14 cellular contexts compared by ENCODE assay signal in the genomic region with DNA sequence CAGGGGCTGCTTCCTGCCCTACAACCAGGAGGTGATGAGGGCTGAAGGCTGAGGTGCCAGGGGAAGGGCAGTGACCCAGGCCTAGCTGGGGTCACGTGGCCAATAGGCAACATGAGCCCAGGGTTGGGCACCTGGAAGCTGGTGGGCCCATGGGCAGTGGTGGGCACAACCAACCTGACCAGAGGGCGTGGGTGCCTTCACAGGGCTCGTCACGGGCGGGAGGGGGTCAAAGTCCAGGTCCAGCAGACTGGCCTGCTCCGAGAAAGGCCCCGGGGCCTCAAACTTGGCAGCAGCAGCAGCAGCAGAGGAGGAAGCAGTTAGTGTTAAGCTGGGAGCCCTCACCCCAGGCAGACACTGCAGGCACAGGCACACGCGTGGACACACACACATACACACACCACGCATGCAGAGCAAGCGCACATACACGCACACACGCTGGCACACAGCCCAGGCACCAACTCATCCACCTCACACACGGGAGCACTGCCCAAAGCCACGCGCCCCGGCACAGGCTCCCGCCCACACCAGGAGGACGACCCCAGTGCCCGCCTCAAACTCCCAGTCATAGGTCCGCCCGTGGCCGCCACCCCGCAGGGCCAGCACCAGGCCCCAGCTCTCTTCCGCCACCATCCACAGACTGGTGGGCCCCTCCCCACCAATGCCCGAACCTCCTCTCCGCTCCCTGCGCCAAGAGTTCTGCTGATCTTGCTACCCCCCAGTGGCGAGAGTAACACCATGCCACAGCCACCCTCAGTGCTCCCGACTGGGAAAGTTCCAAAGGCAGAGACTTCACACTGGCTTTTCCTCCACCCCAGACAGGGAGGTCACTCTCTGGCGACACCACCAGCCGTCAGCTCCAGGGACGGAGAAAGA. TPM values are rescaled to one million over a fixed set of nuclear protein-coding genes. Genes with fewer than 3 reads are reported as not detected.
DNase-seq lines count a peak whose midpoint lies in the region; ATAC-seq and TF ChIP-seq lines count a peak whose summit lies in the region.
"Had no signal": no experiment of that assay in that cellular context is flagged by ENCODE, and none has a peak within 500 bp of the region (broad histone marks: within the 10 kb centered on the region; RNA-seq: fewer than 3 reads in every experiment).

No MANE protein-coding gene starts in this region.

- no peaks in the 10 kb centered on the region for H3K9me3 Mint-ChIP-seq in chondrocyte (ENCODE audit: low read depth)
- no peaks in the 10 kb centered on the region for H3K9me3 Mint-ChIP-seq in stimulated activated effector memory CD8-positive, alpha-beta T cell treated with anti-CD3 and anti-CD28 coated beads, Interleukin-12 subunit alpha, Interleukin-12 subunit beta, amount 100 ng/mL, for 72 hours
- H3K9me3 Mint-ChIP-seq in activated CD4-positive, alpha-beta memory T cell treated with anti-CD3 and anti-CD28 coated beads for 36 hours: no peaks in the 10 kb centered on the region
- H3K9me3 Mint-ChIP-seq: neural progenitor cell had no signal

- H3K27me3 ChIP-seq in liver (ENCODE audit: control insufficient read depth in 4 of 4, insufficient read depth in 4 of 4, low read length in 3 of 4): no peaks in the 10 kb centered on the region
- H3K27me3 ChIP-seq: left lung, neural progenitor cell had no signal

- peaks cover 11% of the 10 kb centered on the region for H3K36me3 Mint-ChIP-seq in chondrocyte (ENCODE audit: low read depth)
- peaks cover 43% of the 10 kb centered on the region for H3K36me3 Mint-ChIP-seq in stimulated activated effector memory CD8-positive, alpha-beta T cell treated with anti-CD3 and anti-CD28 coated beads, Interleukin-12 subunit alpha, Interleukin-12 subunit beta, amount 100 ng/mL, for 72 hours
- peaks cover 2% of the 10 kb centered on the region for H3K36me3 Mint-ChIP-seq in activated CD4-positive, alpha-beta memory T cell treated with anti-CD3 and anti-CD28 coated beads for 36 hours
- H3K36me3 Mint-ChIP-seq: neural progenitor cell had no signal

- H3K4me1 ChIP-seq in liver (ENCODE audit: control insufficient read depth in 4 of 4, insufficient read depth in 4 of 4, low read length in 3 of 4): peaks cover 10 to 19% (median 13%) of the 10 kb centered on the region in 4 donors

- CTCF ChIA-PET in activated CD4-positive, alpha-beta memory T cell treated with anti-CD3 and anti-CD28 coated beads for 36 hours (lab: Charles Lee): interaction anchor here (1.2 kb wide), 1 partner anchor 27 kb away, joined by 3 read pairs; no protein-coding TSS in a partner anchor

- no peak overlapping the region for H3K4me3 Mint-ChIP-seq in chondrocyte (ENCODE audit: unreplicated experiment)
- no peak overlapping the region for H3K4me3 Mint-ChIP-seq in stimulated activated effector memory CD8-positive, alpha-beta T cell treated with anti-CD3 and anti-CD28 coated beads, Interleukin-12 subunit alpha, Interleukin-12 subunit beta, amount 100 ng/mL, for 72 hours
- no peak overlapping the region for H3K4me3 Mint-ChIP-seq in activated CD4-positive, alpha-beta memory T cell treated with anti-CD3 and anti-CD28 coated beads for 36 hours
- H3K4me3 Mint-ChIP-seq: neural progenitor cell had no signal

- no peak for TF ChIP-seq RAD21 in liver (IDR thresholded peaks at IDR 0.05)

- DNase-seq in DMS53 (lab: John Stamatoyannopoulos, UW): peak; percentile 21
- no peak for DNase-seq in DMS53 treated with DMSO at 0.1 percent for 48 hours (lab: John Stamatoyannopoulos, UW; ENCODE audit: unreplicated experiment)
- peak; percentile 90 for DNase-seq in chondrocyte (ENCODE audit: low spot score)
- DNase-seq in stimulated activated effector memory CD8-positive, alpha-beta T cell treated with anti-CD3 and anti-CD28 coated beads, Interleukin-12 subunit alpha, Interleukin-12 subunit beta, amount 100 ng/mL, for 72 hours (ENCODE audit: low spot score in 2 of 2): no peak
- no peak for DNase-seq in activated CD4-positive, alpha-beta memory T cell treated with anti-CD3 and anti-CD28 coated beads for 36 hours
- no peak for DNase-seq in NCI-H1105 treated with DMSO at 0.1 percent for 48 hours (lab: John Stamatoyannopoulos, UW)
- DNase-seq in HPDE6-E6E7 (ENCODE audit: extremely low spot score): no peak
- DNase-seq: activated CD4-positive, alpha-beta T cell treated with anti-CD3 and anti-CD28 coated beads, Interleukin-2, amount 50 U/mL, for 4 hours; activated gamma-delta T cell; NCI-H1105 had no signal

- TF ChIP-seq CTCF in chondrocyte (IDR thresholded peaks at IDR 0.05) (no peak), liver (IDR thresholded peaks at IDR 0.05; ENCODE audit: low read depth, low read length, missing input control) (no peak)

- H3K27me3 Mint-ChIP-seq in chondrocyte (ENCODE audit: low read depth): no peaks in the 10 kb centered on the region
- H3K27me3 Mint-ChIP-seq in activated CD4-positive, alpha-beta memory T cell treated with anti-CD3 and anti-CD28 coated beads for 36 hours: no peaks in the 10 kb centered on the region

- no peaks in the 10 kb centered on the region for H3K9me3 ChIP-seq in liver (ENCODE audit: control insufficient read depth in 4 of 4, low read length in 3 of 4)
- H3K9me3 ChIP-seq: left lung, thoracic aorta had no signal

- no peaks in the 10 kb centered on the region for H3K36me3 ChIP-seq in liver (ENCODE audit: control insufficient read depth in 4 of 4, insufficient read depth in 3 of 4, low read depth in 1 of 4, low read length in 3 of 4)
- H3K36me3 ChIP-seq: neural progenitor cell had no signal

- WGBS in liver: 55% methylated on average over 33 of the region's 33 CpGs

- H3K27ac ChIP-seq in liver (ENCODE audit: low read depth in 1 of 2, low read length in 2 of 2): peak overlapping the region; percentile 67 to 69
- H3K27ac ChIP-seq: left lung, neural progenitor cell, thoracic aorta had no signal

- no peak overlapping the region for H3K27ac Mint-ChIP-seq in chondrocyte (ENCODE audit: unreplicated experiment)
- peak overlapping the region; percentile 40 for H3K27ac Mint-ChIP-seq in stimulated activated effector memory CD8-positive, alpha-beta T cell treated with anti-CD3 and anti-CD28 coated beads, Interleukin-12 subunit alpha, Interleukin-12 subunit beta, amount 100 ng/mL, for 72 hours
- no peak overlapping the region for H3K27ac Mint-ChIP-seq in activated CD4-positive, alpha-beta memory T cell treated with anti-CD3 and anti-CD28 coated beads for 36 hours
- H3K27ac Mint-ChIP-seq: neural progenitor cell had no signal

- no peak overlapping the region for H3K9ac ChIP-seq in liver (ENCODE audit: low read depth in 1 of 2, low read length in 2 of 2)
- H3K9ac ChIP-seq: neural progenitor cell had no signal

- no peak for ATAC-seq in stimulated activated effector memory CD8-positive, alpha-beta T cell treated with anti-CD3 and anti-CD28 coated beads, Interleukin-12 subunit alpha, Interleukin-12 subunit beta, amount 100 ng/mL, for 72 hours
- ATAC-seq: left lung had no signal

- peaks cover 2% of the 10 kb centered on the region for H3K4me1 Mint-ChIP-seq in chondrocyte (ENCODE audit: low read depth)
- H3K4me1 Mint-ChIP-seq in stimulated activated effector memory CD8-positive, alpha-beta T cell treated with anti-CD3 and anti-CD28 coated beads, Interleukin-12 subunit alpha, Interleukin-12 subunit beta, amount 100 ng/mL, for 72 hours: peaks cover 28% of the 10 kb centered on the region
- peaks cover 2% of the 10 kb centered on the region for H3K4me1 Mint-ChIP-seq in activated CD4-positive, alpha-beta memory T cell treated with anti-CD3 and anti-CD28 coated beads for 36 hours (ENCODE audit: low read depth)

- POLR2A ChIA-PET in activated CD4-positive, alpha-beta memory T cell treated with anti-CD3 and anti-CD28 coated beads for 36 hours (lab: Charles Lee): no interaction called here

- intact Hi-C loops in activated CD4-positive, alpha-beta memory T cell treated with anti-CD3 and anti-CD28 coated beads for 36 hours (cut with micrococcal nuclease): no loop called here

- no peak overlapping the region for H3K4me3 ChIP-seq in liver (ENCODE audit: low read depth in 1 of 3, low read length in 3 of 3)
- H3K4me3 ChIP-seq: left lung, neural progenitor cell, thoracic aorta had no signal

TF ChIP-seq in liver, 16 proteins besides CTCF, POLR2A, EP300 and RAD21 (continues in another document):
- TF ChIP-seq HNF4A (conservative IDR thresholded peaks at IDR 0.05) (peak; percentile 80 to 87), TAF1 (conservative IDR thresholded peaks at IDR 0.05) (no peak), RXRA (IDR thresholded peaks at IDR 0.05) (peak; percentile 74), EGR1 (IDR thresholded peaks at IDR 0.05; ENCODE audit: low read depth in 2 of 2) (no peak), GABPA (IDR thresholded peaks at IDR 0.05 in 1 of 2, conservative IDR thresholded peaks at IDR 0.05 in 1 of 2) (no peak), HNF4G (IDR thresholded peaks at IDR 0.05) (peak; percentile 49)
- TF ChIP-seq, protein P1, sequence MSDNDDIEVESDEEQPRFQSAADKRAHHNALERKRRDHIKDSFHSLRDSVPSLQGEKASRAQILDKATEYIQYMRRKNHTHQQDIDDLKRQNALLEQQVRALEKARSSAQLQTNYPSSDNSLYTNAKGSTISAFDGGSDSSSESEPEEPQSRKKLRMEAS (IDR thresholded peaks at IDR 0.05): no peak
- TF ChIP-seq, protein P2, sequence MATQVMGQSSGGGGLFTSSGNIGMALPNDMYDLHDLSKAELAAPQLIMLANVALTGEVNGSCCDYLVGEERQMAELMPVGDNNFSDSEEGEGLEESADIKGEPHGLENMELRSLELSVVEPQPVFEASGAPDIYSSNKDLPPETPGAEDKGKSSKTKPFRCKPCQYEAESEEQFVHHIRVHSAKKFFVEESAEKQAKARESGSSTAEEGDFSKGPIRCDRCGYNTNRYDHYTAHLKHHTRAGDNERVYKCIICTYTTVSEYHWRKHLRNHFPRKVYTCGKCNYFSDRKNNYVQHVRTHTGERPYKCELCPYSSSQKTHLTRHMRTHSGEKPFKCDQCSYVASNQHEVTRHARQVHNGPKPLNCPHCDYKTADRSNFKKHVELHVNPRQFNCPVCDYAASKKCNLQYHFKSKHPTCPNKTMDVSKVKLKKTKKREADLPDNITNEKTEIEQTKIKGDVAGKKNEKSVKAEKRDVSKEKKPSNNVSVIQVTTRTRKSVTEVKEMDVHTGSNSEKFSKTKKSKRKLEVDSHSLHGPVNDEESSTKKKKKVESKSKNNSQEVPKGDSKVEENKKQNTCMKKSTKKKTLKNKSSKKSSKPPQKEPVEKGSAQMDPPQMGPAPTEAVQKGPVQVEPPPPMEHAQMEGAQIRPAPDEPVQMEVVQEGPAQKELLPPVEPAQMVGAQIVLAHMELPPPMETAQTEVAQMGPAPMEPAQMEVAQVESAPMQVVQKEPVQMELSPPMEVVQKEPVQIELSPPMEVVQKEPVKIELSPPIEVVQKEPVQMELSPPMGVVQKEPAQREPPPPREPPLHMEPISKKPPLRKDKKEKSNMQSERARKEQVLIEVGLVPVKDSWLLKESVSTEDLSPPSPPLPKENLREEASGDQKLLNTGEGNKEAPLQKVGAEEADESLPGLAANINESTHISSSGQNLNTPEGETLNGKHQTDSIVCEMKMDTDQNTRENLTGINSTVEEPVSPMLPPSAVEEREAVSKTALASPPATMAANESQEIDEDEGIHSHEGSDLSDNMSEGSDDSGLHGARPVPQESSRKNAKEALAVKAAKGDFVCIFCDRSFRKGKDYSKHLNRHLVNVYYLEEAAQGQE (IDR thresholded peaks at IDR 0.05): no peak

RNA-seq across cellular contexts. Expression of gene BIN1, which starts 53.0 kb away (rescaled TPM):
- total RNA-seq in chondrocyte (40.0 to 64.0 TPM (median 63.6 TPM) in 3 replicates), liver (10 to 100 TPM; 16.7 to 21.5 TPM)
- polyA plus RNA-seq in liver: 10 to 100 TPM; 13.3 TPM
- total RNA-seq in activated CD4-positive, alpha-beta memory T cell treated with anti-CD3 and anti-CD28 coated beads for 36 hours: 10 to 100 TPM; 55.4 to 58.2 TPM

Comparison
In these comparisons a context has a peak if more than half of its experiments do, and no peak if none do; other contexts are left out.
1. DNase-seq: peak in DMS53 (single experiment) and chondrocyte (single experiment); none in DMS53 treated with DMSO at 0.1 percent for 48 hours (single experiment), stimulated activated effector memory CD8-positive, alpha-beta T cell treated with anti-CD3 and anti-CD28 coated beads, Interleukin-12 subunit alpha, Interleukin-12 subunit beta, amount 100 ng/mL, for 72 hours (0 of 2), activated CD4-positive, alpha-beta memory T cell treated with anti-CD3 and anti-CD28 coated beads for 36 hours (single experiment), NCI-H1105 treated with DMSO at 0.1 percent for 48 hours (single experiment) and HPDE6-E6E7 (single experiment).